In the genomic region with DNA sequence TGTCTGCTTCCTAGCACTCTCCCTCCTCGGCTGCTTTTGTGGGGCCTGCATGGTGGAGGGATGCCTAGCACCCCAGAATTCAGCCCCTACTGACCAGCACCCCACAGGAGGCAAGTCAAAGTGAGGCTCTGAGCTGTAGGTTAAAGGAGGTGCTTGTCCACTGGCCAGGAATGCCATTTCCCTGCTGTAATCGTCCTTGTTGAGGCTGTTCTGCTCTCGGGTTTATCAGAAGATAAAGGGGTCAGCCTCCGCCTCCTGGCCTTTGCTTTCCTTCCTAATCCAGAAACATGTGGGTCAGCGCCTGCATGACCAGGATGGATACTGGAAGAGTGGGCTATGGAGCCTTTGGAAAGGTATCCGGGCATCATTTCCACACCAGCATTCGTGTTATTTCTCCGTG, we compare ENCODE assay signal across 20 cellular contexts.
"Had no signal": no experiment of that assay in that cellular context is flagged by ENCODE, and none has a peak within 500 bp of the region (broad histone marks: within the 10 kb centered on the region; RNA-seq: fewer than 3 reads in every experiment).

No MANE protein-coding gene starts in this region.

- H3K9me3 ChIP-seq: pancreas, psoas muscle, tibial artery had no signal

- H3K36me3 Mint-ChIP-seq: activated naive CD4-positive, alpha-beta T cell treated with anti-CD3 and anti-CD28 coated beads, Interleukin-2, amount 50 U/mL, for 24 hours; memory B cell had no signal

- H3K27me3 ChIP-seq: pancreas, tibial artery had no signal

- DNase-seq: activated CD4-positive, alpha-beta T cell treated with anti-CD3 and anti-CD28 coated beads for 4 hours; activated CD4-positive, CD25-positive, alpha-beta regulatory T cell; activated gamma-delta T cell treated with Interleukin-2 at 50 U/mL for 16 hours; activated T-cell treated with anti-CD3 and anti-CD28 coated beads, Interleukin-2, amount 50 U/mL, for 72 hours; effector memory CD4-positive, alpha-beta T cell; foreskin melanocyte; hippocampal formation; kidney glomerular epithelial cell; pancreas; psoas muscle; stimulated activated CD4-positive, alpha-beta T cell treated with anti-CD3 and anti-CD28 coated beads, Interleukin-2, amount 100 ng/mL, for 24 hours; SW 1271; T-helper 17 cell; tibial artery had no signal

- ATAC-seq: esophagus mucosa, pancreas, psoas muscle had no signal

- H3K4me3 ChIP-seq: pancreas, psoas muscle, tibial artery had no signal

- H3K36me3 ChIP-seq: pancreas, tibial artery had no signal

- H3K4me1 Mint-ChIP-seq: activated naive CD4-positive, alpha-beta T cell treated with anti-CD3 and anti-CD28 coated beads, Interleukin-2, amount 50 U/mL, for 24 hours; central memory CD8-positive, alpha-beta T cell had no signal

- H3K9me3 Mint-ChIP-seq: activated naive CD4-positive, alpha-beta T cell treated with anti-CD3 and anti-CD28 coated beads, Interleukin-2, amount 50 U/mL, for 24 hours; activated T-cell treated with anti-CD3 and anti-CD28 coated beads, Interleukin-2, amount 50 U/mL, for 72 hours; central memory CD8-positive, alpha-beta T cell; memory B cell; nephron; stimulated activated naive B cell treated with anti-CD40 and anti-IgM and Interleukin-4, amounts not matched to agents 10 μg/mL and 1 μg/mL and 100 μg/mL, for 72 hours had no signal

- H3K27ac Mint-ChIP-seq: activated naive CD4-positive, alpha-beta T cell treated with anti-CD3 and anti-CD28 coated beads, Interleukin-2, amount 50 U/mL, for 24 hours; memory B cell; T-helper 17 cell had no signal

- H3K27ac ChIP-seq: pancreas, psoas muscle, tibial artery had no signal

- H3K27me3 Mint-ChIP-seq: activated naive CD4-positive, alpha-beta T cell treated with anti-CD3 and anti-CD28 coated beads, Interleukin-2, amount 50 U/mL, for 24 hours had no signal

- H3K4me1 ChIP-seq: pancreas, psoas muscle, tibial artery had no signal

- H3K4me3 Mint-ChIP-seq: activated naive CD4-positive, alpha-beta T cell treated with anti-CD3 and anti-CD28 coated beads, Interleukin-2, amount 50 U/mL, for 24 hours; central memory CD8-positive, alpha-beta T cell; memory B cell; nephron; stimulated activated naive B cell treated with anti-CD40 and anti-IgM and Interleukin-4, amounts not matched to agents 10 μg/mL and 1 μg/mL and 100 μg/mL, for 72 hours; T-helper 17 cell had no signal
